ENCODE assay signal across 1 cellular context in the genomic region with DNA sequence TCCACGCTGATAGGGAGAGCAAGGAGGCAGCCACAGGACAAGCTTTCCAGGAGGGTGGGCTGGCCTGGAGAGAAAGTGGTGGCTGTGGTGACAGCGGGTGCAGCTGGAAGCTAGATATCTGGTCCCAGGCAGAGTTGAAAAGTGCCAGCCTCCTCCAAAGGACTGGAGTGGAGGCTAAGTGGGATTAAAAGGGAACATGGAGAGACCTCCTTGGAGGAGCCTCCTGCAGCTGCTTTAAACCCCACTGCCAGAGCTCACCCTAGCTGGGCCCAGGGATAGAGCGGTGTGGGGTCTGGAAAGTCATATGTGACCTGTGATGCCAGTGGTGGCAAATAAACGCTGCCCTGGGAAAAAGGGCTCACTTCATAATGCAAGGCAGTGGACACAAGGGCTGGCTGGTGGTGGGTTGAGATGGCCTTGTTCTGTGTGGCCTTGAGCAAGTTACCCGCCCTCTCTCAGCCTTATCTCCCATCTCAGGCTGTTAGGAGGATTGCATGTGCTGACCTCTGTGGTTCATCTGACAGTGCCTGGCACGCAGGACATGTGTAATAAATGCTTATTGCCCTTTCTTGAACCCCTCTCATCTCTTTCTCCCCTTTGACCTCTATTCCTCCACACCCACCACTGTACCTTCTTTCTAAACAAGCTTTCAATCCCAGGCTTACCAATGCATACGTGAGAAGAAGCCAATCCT.
TF ChIP-seq lines count a peak whose summit lies in the region.

No MANE protein-coding gene starts in this region.

TF ChIP-seq in HepG2, 621 proteins besides CTCF, POLR2A, EP300 and RAD21 (continued from another document):
- TF ChIP-seq, protein P1, sequence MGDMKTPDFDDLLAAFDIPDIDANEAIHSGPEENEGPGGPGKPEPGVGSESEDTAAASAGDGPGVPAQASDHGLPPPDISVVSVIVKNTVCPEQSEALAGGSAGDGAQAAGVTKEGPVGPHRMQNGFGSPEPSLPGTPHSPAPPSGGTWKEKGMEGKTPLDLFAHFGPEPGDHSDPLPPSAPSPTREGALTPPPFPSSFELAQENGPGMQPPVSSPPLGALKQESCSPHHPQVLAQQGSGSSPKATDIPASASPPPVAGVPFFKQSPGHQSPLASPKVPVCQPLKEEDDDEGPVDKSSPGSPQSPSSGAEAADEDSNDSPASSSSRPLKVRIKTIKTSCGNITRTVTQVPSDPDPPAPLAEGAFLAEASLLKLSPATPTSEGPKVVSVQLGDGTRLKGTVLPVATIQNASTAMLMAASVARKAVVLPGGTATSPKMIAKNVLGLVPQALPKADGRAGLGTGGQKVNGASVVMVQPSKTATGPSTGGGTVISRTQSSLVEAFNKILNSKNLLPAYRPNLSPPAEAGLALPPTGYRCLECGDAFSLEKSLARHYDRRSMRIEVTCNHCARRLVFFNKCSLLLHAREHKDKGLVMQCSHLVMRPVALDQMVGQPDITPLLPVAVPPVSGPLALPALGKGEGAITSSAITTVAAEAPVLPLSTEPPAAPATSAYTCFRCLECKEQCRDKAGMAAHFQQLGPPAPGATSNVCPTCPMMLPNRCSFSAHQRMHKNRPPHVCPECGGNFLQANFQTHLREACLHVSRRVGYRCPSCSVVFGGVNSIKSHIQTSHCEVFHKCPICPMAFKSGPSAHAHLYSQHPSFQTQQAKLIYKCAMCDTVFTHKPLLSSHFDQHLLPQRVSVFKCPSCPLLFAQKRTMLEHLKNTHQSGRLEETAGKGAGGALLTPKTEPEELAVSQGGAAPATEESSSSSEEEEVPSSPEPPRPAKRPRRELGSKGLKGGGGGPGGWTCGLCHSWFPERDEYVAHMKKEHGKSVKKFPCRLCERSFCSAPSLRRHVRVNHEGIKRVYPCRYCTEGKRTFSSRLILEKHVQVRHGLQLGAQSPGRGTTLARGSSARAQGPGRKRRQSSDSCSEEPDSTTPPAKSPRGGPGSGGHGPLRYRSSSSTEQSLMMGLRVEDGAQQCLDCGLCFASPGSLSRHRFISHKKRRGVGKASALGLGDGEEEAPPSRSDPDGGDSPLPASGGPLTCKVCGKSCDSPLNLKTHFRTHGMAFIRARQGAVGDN (CRISPR knock-in tag; IDR thresholded peaks at IDR 0.05): peak; percentile 18; the same call in 1 of the 2 replicates
- TF ChIP-seq HDAC2 (CRISPR knock-in tag; IDR thresholded peaks at IDR 0.05) (peak; percentile 91), BCL6 (CRISPR knock-in tag; IDR thresholded peaks at IDR 0.05) (peak; percentile 78), ZNF496 (CRISPR knock-in tag; IDR thresholded peaks at IDR 0.05; ENCODE audit: insufficient replicate concordance) (no peak), ZFP36 (IDR thresholded peaks at IDR 0.05; ENCODE audit: borderline replicate concordance, low read depth, low read length, partially characterized antibody) (no peak), RXRB (CRISPR knock-in tag; IDR thresholded peaks at IDR 0.05; ENCODE audit: borderline replicate concordance) (peak; percentile 70), RELA (CRISPR knock-in tag; IDR thresholded peaks at IDR 0.05) (no peak)
- TF ChIP-seq, protein P2, sequence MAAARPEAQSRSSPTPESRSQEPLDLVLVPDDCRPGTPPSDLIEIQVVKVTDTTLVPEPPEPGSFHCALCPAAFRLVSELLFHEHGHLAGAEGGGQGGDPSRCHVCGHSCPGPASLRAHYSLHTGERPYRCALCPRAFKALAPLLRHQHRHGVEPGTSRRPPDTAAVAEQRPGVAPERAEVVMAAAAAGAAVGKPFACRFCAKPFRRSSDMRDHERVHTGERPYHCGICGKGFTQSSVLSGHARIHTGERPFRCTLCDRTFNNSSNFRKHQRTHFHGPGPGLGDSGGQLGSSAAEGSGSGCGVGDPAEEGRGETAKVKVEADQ (CRISPR knock-in tag; IDR thresholded peaks at IDR 0.05; ENCODE audit: borderline replicate concordance): no peak
- TF ChIP-seq, protein P3, sequence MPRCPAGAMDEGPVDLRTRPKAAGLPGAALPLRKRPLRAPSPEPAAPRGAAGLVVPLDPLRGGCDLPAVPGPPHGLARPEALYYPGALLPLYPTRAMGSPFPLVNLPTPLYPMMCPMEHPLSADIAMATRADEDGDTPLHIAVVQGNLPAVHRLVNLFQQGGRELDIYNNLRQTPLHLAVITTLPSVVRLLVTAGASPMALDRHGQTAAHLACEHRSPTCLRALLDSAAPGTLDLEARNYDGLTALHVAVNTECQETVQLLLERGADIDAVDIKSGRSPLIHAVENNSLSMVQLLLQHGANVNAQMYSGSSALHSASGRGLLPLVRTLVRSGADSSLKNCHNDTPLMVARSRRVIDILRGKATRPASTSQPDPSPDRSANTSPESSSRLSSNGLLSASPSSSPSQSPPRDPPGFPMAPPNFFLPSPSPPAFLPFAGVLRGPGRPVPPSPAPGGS (CRISPR knock-in tag; IDR thresholded peaks at IDR 0.05): no peak
